In the genomic region with DNA sequence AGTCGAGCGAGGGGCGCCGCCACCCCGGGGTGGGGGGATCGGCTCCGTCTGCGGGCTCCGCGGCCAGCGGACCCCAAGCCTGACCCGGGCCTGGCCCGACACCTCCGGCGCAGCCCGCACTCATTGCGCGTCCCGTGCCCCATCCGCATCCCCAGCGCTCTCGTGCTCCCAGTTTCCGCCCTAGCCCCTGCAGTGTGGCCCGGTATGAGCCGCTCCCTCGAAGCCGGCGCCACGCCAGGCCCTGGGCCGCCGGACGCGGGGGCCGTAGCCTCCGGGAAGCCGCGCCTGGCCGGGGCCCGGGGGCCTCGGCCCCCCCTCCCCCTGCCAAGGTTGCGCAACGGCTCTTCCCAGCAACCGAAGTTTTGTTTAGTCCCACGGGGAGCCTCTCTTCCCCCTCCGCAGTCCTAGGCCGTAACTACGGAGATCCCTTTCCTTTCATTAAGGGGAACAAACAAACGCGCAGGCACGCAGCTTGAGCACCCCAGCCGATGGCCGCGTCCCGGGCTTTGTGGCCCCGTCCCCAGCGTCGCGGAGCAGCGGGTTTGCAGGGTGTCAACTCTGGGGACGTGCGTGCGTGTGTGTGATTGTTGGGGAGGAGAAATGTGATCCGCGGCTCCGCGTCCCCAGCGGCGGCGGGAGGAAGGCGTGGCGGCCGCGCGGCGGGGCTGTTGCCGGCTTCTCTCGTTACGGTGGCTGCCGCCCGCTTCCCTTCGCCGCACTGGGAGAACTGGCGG, we compare ENCODE assay signal across 1 cellular context.
TF ChIP-seq lines count a peak whose summit lies in the region.

No MANE protein-coding gene starts in this region.

TF ChIP-seq in HepG2, 621 proteins besides CTCF, POLR2A, EP300 and RAD21 (continued from another document and continues in another):
- TF ChIP-seq ZKSCAN1 (IDR thresholded peaks at IDR 0.05; ENCODE audit: low read length) (no peak), HDAC1 (CRISPR knock-in tag; IDR thresholded peaks at IDR 0.05) (peak; percentile 67), SYNCRIP (IDR thresholded peaks at IDR 0.05; ENCODE audit: insufficient read depth, low read depth, low read length) (no peak), NONO (IDR thresholded peaks at IDR 0.05) (no peak), NONO (CRISPR knock-in tag; conservative IDR thresholded peaks at IDR 0.05) (peak; percentile 79; the same call in 1 of the 2 replicates), BRCA1 (CRISPR knock-in tag; IDR thresholded peaks at IDR 0.05) (peak; percentile 45; the same call in 1 of the 2 replicates), HCFC1 (IDR thresholded peaks at IDR 0.05; ENCODE audit: low read depth, low read length) (no peak), PHB2 (IDR thresholded peaks at IDR 0.05; ENCODE audit: partially characterized antibody) (no peak), NFIC (IDR thresholded peaks at IDR 0.05; ENCODE audit: low read length) (0 out of 2 replicates have a peak, but pooled peaks have one; percentile 33), SATB2 (CRISPR knock-in tag; IDR thresholded peaks at IDR 0.05) (0 out of 2 replicates have a peak, but pooled peaks have one; percentile 59), ARID2 (CRISPR knock-in tag; IDR thresholded peaks at IDR 0.05; ENCODE audit: borderline replicate concordance) (no peak), NCOA2 (CRISPR knock-in tag; IDR thresholded peaks at IDR 0.05) (no peak), SRY (CRISPR knock-in tag; IDR thresholded peaks at IDR 0.05) (peak; percentile 64; the same call in 1 of the 2 replicates), EEA1 (CRISPR knock-in tag; IDR thresholded peaks at IDR 0.05; ENCODE audit: borderline replicate concordance) (no peak), FOSL1 (CRISPR knock-in tag; IDR thresholded peaks at IDR 0.05; ENCODE audit: borderline replicate concordance) (no peak), KLF9 (CRISPR knock-in tag; IDR thresholded peaks at IDR 0.05; ENCODE audit: low read depth) (peak; percentile 26; the same call in 1 of the 2 replicates), ZNF143 (CRISPR knock-in tag; IDR thresholded peaks at IDR 0.05) (0 out of 2 replicates have a peak, but pooled peaks have one; percentile 25), IKZF1 (IDR thresholded peaks at IDR 0.05) (no peak), ZSCAN22 (CRISPR knock-in tag; IDR thresholded peaks at IDR 0.05) (no peak; the same call in 1 of the 2 replicates), PHF8 (CRISPR knock-in tag; IDR thresholded peaks at IDR 0.05) (peak; percentile 83), POLR2AphosphoS5 (IDR thresholded peaks at IDR 0.05; ENCODE audit: low read depth, low read length) (peak; percentile 52; the same call in 1 of the 2 replicates), KDM6A (CRISPR knock-in tag; IDR thresholded peaks at IDR 0.05; ENCODE audit: low read depth) (no peak), ARHGAP35 (CRISPR knock-in tag; IDR thresholded peaks at IDR 0.05; ENCODE audit: borderline replicate concordance) (no peak), GABPA (IDR thresholded peaks at IDR 0.05; ENCODE audit: low read depth, low read length) (no peak), GABPA (CRISPR knock-in tag; IDR thresholded peaks at IDR 0.05; ENCODE audit: low read depth) (no peak), ATF7-NPFF (CRISPR knock-in tag; IDR thresholded peaks at IDR 0.05; ENCODE audit: low read depth) (no peak), PCBP2 (optimal IDR thresholded peaks at IDR 0.05; ENCODE audit: low read depth, low read length, poor library complexity, severe bottlenecking) (no peak), ZNF598 (CRISPR knock-in tag; IDR thresholded peaks at IDR 0.05; ENCODE audit: borderline replicate concordance) (no peak), PAWR (CRISPR knock-in tag; IDR thresholded peaks at IDR 0.05; ENCODE audit: borderline replicate concordance) (no peak), JUND (CRISPR knock-in tag; IDR thresholded peaks at IDR 0.05) (no peak), ZSCAN20 (CRISPR knock-in tag; IDR thresholded peaks at IDR 0.05; ENCODE audit: borderline replicate concordance) (no peak; the same call in 1 of the 2 replicates), HNRNPUL1 (IDR thresholded peaks at IDR 0.05; ENCODE audit: low read depth, low read length) (no peak), HNF4A (CRISPR knock-in tag; IDR thresholded peaks at IDR 0.05) (no peak), ZC3H13 (CRISPR knock-in tag; IDR thresholded peaks at IDR 0.05) (no peak; the same call in 1 of the 2 replicates), ZNF672 (CRISPR knock-in tag; IDR thresholded peaks at IDR 0.05) (no peak), LCORL (IDR thresholded peaks at IDR 0.05) (no peak), LCORL (CRISPR knock-in tag; IDR thresholded peaks at IDR 0.05) (peak; percentile 56; the same call in 1 of the 2 replicates), SCMH1 (CRISPR knock-in tag; IDR thresholded peaks at IDR 0.05; ENCODE audit: borderline replicate concordance) (no peak), ZNF879 (CRISPR knock-in tag; IDR thresholded peaks at IDR 0.05) (peak; percentile 54; the same call in 1 of the 2 replicates), REL (CRISPR knock-in tag; conservative IDR thresholded peaks at IDR 0.05) (no peak), CCAR2 (optimal IDR thresholded peaks at IDR 0.05; ENCODE audit: low read depth, low read length) (no peak), ZNF891 (CRISPR knock-in tag; IDR thresholded peaks at IDR 0.05) (0 out of 2 replicates have a peak, but pooled peaks have one; percentile 15)
- TF ChIP-seq, protein P1, sequence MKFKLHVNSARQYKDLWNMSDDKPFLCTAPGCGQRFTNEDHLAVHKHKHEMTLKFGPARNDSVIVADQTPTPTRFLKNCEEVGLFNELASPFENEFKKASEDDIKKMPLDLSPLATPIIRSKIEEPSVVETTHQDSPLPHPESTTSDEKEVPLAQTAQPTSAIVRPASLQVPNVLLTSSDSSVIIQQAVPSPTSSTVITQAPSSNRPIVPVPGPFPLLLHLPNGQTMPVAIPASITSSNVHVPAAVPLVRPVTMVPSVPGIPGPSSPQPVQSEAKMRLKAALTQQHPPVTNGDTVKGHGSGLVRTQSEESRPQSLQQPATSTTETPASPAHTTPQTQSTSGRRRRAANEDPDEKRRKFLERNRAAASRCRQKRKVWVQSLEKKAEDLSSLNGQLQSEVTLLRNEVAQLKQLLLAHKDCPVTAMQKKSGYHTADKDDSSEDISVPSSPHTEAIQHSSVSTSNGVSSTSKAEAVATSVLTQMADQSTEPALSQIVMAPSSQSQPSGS (CRISPR knock-in tag; IDR thresholded peaks at IDR 0.05), result no peak
- TF ChIP-seq, protein P2, sequence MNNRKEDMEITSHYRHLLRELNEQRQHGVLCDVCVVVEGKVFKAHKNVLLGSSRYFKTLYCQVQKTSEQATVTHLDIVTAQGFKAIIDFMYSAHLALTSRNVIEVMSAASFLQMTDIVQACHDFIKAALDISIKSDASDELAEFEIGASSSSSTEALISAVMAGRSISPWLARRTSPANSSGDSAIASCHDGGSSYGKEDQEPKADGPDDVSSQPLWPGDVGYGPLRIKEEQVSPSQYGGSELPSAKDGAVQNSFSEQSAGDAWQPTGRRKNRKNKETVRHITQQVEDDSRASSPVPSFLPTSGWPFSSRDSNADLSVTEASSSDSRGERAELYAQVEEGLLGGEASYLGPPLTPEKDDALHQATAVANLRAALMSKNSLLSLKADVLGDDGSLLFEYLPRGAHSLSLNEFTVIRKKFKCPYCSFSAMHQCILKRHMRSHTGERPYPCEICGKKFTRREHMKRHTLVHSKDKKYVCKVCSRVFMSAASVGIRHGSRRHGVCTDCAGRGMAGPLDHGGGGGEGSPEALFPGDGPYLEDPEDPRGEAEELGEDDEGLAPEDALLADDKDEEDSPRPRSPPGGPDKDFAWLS (CRISPR knock-in tag; IDR thresholded peaks at IDR 0.05; ENCODE audit: borderline replicate concordance), result no peak
- TF ChIP-seq, protein P3, sequence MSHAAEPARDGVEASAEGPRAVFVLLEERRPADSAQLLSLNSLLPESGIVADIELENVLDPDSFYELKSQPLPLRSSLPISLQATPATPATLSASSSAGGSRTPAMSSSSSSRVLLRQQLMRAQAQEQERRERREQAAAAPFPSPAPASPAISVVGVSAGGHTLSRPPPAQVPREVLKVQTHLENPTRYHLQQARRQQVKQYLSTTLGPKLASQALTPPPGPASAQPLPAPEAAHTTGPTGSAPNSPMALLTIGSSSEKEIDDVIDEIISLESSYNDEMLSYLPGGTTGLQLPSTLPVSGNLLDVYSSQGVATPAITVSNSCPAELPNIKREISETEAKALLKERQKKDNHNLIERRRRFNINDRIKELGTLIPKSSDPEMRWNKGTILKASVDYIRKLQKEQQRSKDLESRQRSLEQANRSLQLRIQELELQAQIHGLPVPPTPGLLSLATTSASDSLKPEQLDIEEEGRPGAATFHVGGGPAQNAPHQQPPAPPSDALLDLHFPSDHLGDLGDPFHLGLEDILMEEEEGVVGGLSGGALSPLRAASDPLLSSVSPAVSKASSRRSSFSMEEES (CRISPR knock-in tag; IDR thresholded peaks at IDR 0.05), result no peak; the same call in 1 of the 2 replicates
- TF ChIP-seq, protein P4, sequence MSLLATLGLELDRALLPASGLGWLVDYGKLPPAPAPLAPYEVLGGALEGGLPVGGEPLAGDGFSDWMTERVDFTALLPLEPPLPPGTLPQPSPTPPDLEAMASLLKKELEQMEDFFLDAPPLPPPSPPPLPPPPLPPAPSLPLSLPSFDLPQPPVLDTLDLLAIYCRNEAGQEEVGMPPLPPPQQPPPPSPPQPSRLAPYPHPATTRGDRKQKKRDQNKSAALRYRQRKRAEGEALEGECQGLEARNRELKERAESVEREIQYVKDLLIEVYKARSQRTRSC (CRISPR knock-in tag; IDR thresholded peaks at IDR 0.05; ENCODE audit: low read depth), result no peak
- TF ChIP-seq, protein P5, sequence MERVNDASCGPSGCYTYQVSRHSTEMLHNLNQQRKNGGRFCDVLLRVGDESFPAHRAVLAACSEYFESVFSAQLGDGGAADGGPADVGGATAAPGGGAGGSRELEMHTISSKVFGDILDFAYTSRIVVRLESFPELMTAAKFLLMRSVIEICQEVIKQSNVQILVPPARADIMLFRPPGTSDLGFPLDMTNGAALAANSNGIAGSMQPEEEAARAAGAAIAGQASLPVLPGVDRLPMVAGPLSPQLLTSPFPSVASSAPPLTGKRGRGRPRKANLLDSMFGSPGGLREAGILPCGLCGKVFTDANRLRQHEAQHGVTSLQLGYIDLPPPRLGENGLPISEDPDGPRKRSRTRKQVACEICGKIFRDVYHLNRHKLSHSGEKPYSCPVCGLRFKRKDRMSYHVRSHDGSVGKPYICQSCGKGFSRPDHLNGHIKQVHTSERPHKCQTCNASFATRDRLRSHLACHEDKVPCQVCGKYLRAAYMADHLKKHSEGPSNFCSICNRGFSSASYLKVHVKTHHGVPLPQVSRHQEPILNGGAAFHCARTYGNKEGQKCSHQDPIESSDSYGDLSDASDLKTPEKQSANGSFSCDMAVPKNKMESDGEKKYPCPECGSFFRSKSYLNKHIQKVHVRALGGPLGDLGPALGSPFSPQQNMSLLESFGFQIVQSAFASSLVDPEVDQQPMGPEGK (CRISPR knock-in tag; IDR thresholded peaks at IDR 0.05), result peak; percentile 75
- TF ChIP-seq, protein P6, sequence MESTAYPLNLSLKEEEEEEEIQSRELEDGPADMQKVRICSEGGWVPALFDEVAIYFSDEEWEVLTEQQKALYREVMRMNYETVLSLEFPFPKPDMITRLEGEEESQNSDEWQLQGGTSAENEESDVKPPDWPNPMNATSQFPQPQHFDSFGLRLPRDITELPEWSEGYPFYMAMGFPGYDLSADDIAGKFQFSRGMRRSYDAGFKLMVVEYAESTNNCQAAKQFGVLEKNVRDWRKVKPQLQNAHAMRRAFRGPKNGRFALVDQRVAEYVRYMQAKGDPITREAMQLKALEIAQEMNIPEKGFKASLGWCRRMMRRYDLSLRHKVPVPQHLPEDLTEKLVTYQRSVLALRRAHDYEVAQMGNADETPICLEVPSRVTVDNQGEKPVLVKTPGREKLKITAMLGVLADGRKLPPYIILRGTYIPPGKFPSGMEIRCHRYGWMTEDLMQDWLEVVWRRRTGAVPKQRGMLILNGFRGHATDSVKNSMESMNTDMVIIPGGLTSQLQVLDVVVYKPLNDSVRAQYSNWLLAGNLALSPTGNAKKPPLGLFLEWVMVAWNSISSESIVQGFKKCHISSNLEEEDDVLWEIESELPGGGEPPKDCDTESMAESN (CRISPR knock-in tag; conservative IDR thresholded peaks at IDR 0.05), result no peak
- TF ChIP-seq, protein P7, sequence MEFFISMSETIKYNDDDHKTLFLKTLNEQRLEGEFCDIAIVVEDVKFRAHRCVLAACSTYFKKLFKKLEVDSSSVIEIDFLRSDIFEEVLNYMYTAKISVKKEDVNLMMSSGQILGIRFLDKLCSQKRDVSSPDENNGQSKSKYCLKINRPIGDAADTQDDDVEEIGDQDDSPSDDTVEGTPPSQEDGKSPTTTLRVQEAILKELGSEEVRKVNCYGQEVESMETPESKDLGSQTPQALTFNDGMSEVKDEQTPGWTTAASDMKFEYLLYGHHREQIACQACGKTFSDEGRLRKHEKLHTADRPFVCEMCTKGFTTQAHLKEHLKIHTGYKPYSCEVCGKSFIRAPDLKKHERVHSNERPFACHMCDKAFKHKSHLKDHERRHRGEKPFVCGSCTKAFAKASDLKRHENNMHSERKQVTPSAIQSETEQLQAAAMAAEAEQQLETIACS (CRISPR knock-in tag; IDR thresholded peaks at IDR 0.05), result peak; percentile 6; the same call in 1 of the 2 replicates
- TF ChIP-seq, protein P8, sequence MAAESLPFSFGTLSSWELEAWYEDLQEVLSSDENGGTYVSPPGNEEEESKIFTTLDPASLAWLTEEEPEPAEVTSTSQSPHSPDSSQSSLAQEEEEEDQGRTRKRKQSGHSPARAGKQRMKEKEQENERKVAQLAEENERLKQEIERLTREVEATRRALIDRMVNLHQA (CRISPR knock-in tag; IDR thresholded peaks at IDR 0.05), result no peak
- TF ChIP-seq, protein P9, sequence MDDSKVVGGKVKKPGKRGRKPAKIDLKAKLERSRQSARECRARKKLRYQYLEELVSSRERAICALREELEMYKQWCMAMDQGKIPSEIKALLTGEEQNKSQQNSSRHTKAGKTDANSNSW (CRISPR knock-in tag; IDR thresholded peaks at IDR 0.05; ENCODE audit: borderline replicate concordance), result no peak
- TF ChIP-seq, protein P10, sequence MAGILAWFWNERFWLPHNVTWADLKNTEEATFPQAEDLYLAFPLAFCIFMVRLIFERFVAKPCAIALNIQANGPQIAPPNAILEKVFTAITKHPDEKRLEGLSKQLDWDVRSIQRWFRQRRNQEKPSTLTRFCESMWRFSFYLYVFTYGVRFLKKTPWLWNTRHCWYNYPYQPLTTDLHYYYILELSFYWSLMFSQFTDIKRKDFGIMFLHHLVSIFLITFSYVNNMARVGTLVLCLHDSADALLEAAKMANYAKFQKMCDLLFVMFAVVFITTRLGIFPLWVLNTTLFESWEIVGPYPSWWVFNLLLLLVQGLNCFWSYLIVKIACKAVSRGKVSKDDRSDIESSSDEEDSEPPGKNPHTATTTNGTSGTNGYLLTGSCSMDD (CRISPR knock-in tag; IDR thresholded peaks at IDR 0.05), result no peak
